ENCODE assay signal across 9 cellular contexts in the genomic region with DNA sequence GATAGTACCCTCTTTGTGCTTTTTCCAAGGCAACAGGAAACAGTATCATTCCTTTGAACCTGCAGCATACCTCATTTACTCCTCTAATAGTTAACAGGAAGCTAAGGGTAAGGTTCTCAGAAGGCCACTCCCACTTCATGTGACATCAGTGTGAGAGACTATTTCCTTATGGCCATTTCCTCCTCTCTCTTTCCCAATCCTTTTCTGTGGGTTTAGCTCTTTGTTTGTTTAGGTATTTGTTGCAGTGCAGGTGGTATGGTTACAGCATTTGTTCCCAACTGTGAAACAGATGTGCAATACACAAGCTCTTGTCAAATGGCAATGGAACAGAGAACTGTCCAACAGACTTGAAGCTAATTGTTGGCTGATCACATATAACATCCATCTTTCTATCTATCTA. TPM values are rescaled to one million over a fixed set of nuclear protein-coding genes. Genes with fewer than 3 reads are reported as not detected.
DNase-seq lines count a peak whose midpoint lies in the region; ATAC-seq and TF ChIP-seq lines count a peak whose summit lies in the region.
"Had no signal": no experiment of that assay in that cellular context is flagged by ENCODE, and none has a peak within 500 bp of the region (broad histone marks: within the 10 kb centered on the region; RNA-seq: fewer than 3 reads in every experiment).

No MANE protein-coding gene starts in this region.

- H3K27ac ChIP-seq in transverse colon (peak overlapping the region; percentile 75 to 85 (median 82)), aorta (ENCODE audit: low read depth in 1 of 2, low read length in 2 of 2) (no peak overlapping the region)

- no peaks in the 10 kb centered on the region for H3K27me3 ChIP-seq in transverse colon
- H3K27me3 ChIP-seq in aorta (ENCODE audit: control insufficient read depth in 1 of 2, insufficient read depth in 2 of 2, low read length in 1 of 2), result no peaks in the 10 kb centered on the region

- H3K9me3 ChIP-seq in transverse colon (no peaks in the 10 kb centered on the region), aorta (ENCODE audit: control insufficient read depth, low read length) (no peaks in the 10 kb centered on the region)

- TF ChIP-seq EP300 in transverse colon (IDR thresholded peaks at IDR 0.05; ENCODE audit: low read depth), result no peak

- H3K4me1 ChIP-seq in transverse colon (peaks cover 10 to 62% (median 31%) of the 10 kb centered on the region in 4 donors), aorta (ENCODE audit: control insufficient read depth in 1 of 2, insufficient read depth in 2 of 2, low read length in 2 of 2) (no peaks in the 10 kb centered on the region)

- DNase-seq in NCI-H82 (lab: John Stamatoyannopoulos, UW), result peak; percentile 4
- no peak for DNase-seq in NCI-H82 treated with DMSO at 0.1 percent for 48 hours (lab: John Stamatoyannopoulos, UW; ENCODE audit: unreplicated experiment)
- DNase-seq in NCI-H69 (lab: John Stamatoyannopoulos, UW), result peak; percentile 94
- DNase-seq in fibroblast of pulmonary artery (ENCODE audit: low read depth), result peak; percentile 1
- DNase-seq in transverse colon, result peak; percentile 39
- no peak for DNase-seq in left ventricle myocardium superior
- no peak for DNase-seq in effector CD8-positive, alpha-beta T cell (lab: John Stamatoyannopoulos, UW)
- DNase-seq in aorta, result no peak

- no peak for TF ChIP-seq POLR2A in transverse colon (IDR thresholded peaks at IDR 0.05)

- ATAC-seq in left ventricle myocardium superior (no peak), aorta (ENCODE audit: low FRiP score) (no peak)

- H3K36me3 ChIP-seq in transverse colon, result no peaks in the 10 kb centered on the region
- no peaks in the 10 kb centered on the region for H3K36me3 ChIP-seq in aorta (ENCODE audit: control insufficient read depth in 1 of 2, insufficient read depth in 2 of 2, low read length in 1 of 2)

- intact Hi-C loops in transverse colon (cut with DNase I; ENCODE audit: low total_unique reads) (no loop called here), left ventricle myocardium superior (cut with micrococcal nuclease) (no loop called here), aorta (cut with DNase I) (no loop called here)

- TF ChIP-seq CTCF in fibroblast of pulmonary artery (IDR thresholded peaks at IDR 0.05; ENCODE audit: low read length, missing control alignments) (no peak), transverse colon (IDR thresholded peaks at IDR 0.05) (no peak)

- H3K4me3 ChIP-seq in fibroblast of pulmonary artery (replicated peaks; ENCODE audit: low read depth, low read length), result no peak overlapping the region
- no peak overlapping the region for H3K4me3 ChIP-seq in transverse colon
- H3K4me3 ChIP-seq in aorta (ENCODE audit: low read length in 2 of 2), result no peak overlapping the region
- H3K4me3 ChIP-seq: skin epidermis had no signal

- in situ Hi-C loops in transverse colon (cut with MboI; ENCODE audit: low pct_ligation_motif_present in 1 of 4, low pct_unique_long_range_greater_than_20kb in 1 of 4, low sequenced_read_pairs in 3 of 4), result no loop called here

RNA-seq across cellular contexts. Expression of a gene that starts 14.7 kb away (rescaled TPM):
- 10 to 100 TPM; 14.5 to 94.6 (median 82.4) TPM for total RNA-seq in transverse colon
- total RNA-seq in left ventricle myocardium superior, result not detected
- total RNA-seq in aorta, result under 1 TPM in 1 of 2 donors, not detected in 1; 0.27 TPM
- polyA plus RNA-seq in aorta, result 1 to 10 TPM in 1 of 2 donors, under 1 TPM in 1; 0.26 to 6.1 TPM

Comparison
In these comparisons a context has a peak if more than half of its experiments do, and no peak if none do; other contexts are left out.
1. DNase-seq: peak in NCI-H82 (single experiment), NCI-H69 (single experiment), fibroblast of pulmonary artery (single experiment) and transverse colon (single experiment); none in NCI-H82 treated with DMSO at 0.1 percent for 48 hours (single experiment), left ventricle myocardium superior (single experiment), effector CD8-positive, alpha-beta T cell (single experiment) and aorta (0 of 2).
2. H3K27ac ChIP-seq: peak in transverse colon (4 of 4); none in aorta (0 of 2).
3. RNA of a gene that starts 14.7 kb away (total RNA-seq): 14.5 to 94.6 TPM in transverse colon; 0.27 TPM in aorta and not detected in left ventricle myocardium superior (single experiment); every median in the first group is over 10 times any median in the second.